Comparison of ENCODE assay signal across 15 cellular contexts in the genomic region with DNA sequence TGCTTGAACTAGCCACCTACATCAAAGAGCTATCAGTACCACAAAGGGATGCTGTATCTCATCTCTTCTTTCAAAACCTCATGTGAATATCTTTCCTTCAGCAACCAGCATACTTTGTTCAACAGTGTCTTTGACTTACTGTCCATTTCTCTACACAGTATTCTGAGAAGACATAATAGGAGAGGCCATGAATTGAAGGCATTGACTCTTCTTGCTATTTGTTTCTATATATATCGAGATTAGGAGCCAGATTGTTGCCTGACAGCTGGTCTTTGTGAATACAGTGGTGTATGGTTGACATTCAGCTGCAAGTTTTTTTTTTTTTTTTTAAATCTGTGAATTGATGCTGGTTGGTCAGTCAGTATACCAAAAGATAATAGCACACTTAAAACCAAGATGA. TPM values are rescaled to one million over a fixed set of nuclear protein-coding genes. Genes with fewer than 3 reads are reported as not detected.
"Had no signal": no experiment of that assay in that cellular context is flagged by ENCODE, and none has a peak within 500 bp of the region (broad histone marks: within the 10 kb centered on the region; RNA-seq: fewer than 3 reads in every experiment).

No MANE protein-coding gene starts in this region.

- DNase-seq: activated CD4-positive, alpha-beta T cell treated with anti-CD3 and anti-CD28 coated beads, Interleukin-2, amount 50 U/mL, for 1 hour; activated naive CD4-positive, alpha-beta T cell treated with anti-CD3 and anti-CD28 coated beads, Interleukin-2, amount 50 U/mL, for 16 hours; activated T-cell treated with anti-CD3 and anti-CD28 coated beads for 4 hours; kidney; naive B cell; posterior cingulate gyrus; spleen; stimulated activated CD4-positive, alpha-beta T cell treated with anti-CD3 and anti-CD28 coated beads, Interleukin-1b, Interleukin-23, amount 100 ng/mL, for 48 hours; stimulated activated naive B cell treated with anti-CD40 and anti-IgM and Interleukin-4, amounts not matched to agents 10 μg/mL and 1 μg/mL and 100 μg/mL, for 72 hours; transverse colon had no signal

- H3K27ac ChIP-seq: foreskin keratinocyte, transverse colon had no signal

- H3K4me3 ChIP-seq: heart left ventricle, right atrium auricular region, spleen, transverse colon had no signal

- H3K27me3 ChIP-seq: foreskin keratinocyte, heart left ventricle, right atrium auricular region, spleen, transverse colon had no signal

- H3K4me1 ChIP-seq: transverse colon had no signal

- H3K9me3 ChIP-seq: right atrium auricular region, spleen, transverse colon had no signal

- H3K36me3 ChIP-seq: heart left ventricle, right atrium auricular region, spleen, transverse colon had no signal

RNA-seq across cellular contexts. Expression of gene XIRP1, which starts 26.9 kb away (rescaled TPM):
- total RNA-seq: esophagus mucosa, foreskin keratinocyte, subcutaneous adipose tissue had no signal
- polyA plus RNA-seq: foreskin keratinocyte had no signal
